ENCODE assay signal across 17 cellular contexts in the genomic region with DNA sequence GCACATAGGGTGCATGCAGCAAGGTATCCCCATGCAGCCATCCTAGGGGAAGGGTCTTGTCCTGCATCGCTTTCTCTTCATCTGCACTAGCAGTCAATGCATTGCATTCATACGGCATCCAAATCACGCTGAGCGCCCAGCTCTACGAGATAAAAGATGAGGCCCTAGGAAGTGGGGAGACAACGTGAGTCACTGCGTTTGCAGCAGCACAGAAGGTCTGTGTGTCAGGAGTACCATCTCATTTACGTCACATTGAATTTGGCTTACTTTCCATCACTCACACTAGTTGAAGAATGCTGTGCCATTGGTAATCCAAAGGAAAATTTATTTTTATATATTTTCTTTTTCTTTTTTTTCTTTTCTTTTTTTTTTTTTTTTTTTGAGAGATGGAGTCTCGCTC. TPM values are rescaled to one million over a fixed set of nuclear protein-coding genes. Genes with fewer than 3 reads are reported as not detected.
"Had no signal": no experiment of that assay in that cellular context is flagged by ENCODE, and none has a peak within 500 bp of the region (broad histone marks: within the 10 kb centered on the region; RNA-seq: fewer than 3 reads in every experiment).

No MANE protein-coding gene starts in this region.

- H3K9me3 ChIP-seq: esophagus muscularis mucosa, thyroid gland had no signal

- DNase-seq: activated B cell treated with CpG ODN at 0.5 μM for 24 hours; activated CD4-positive, alpha-beta T cell treated with anti-CD3 and anti-CD28 coated beads, Interleukin-2, amount 10 ng/mL, durations not matched to agents 7 days and 5 days; activated CD8-positive, alpha-beta memory T cell treated with anti-CD3 and anti-CD28 coated beads, Interleukin-2, amount 50 U/mL, for 48 hours; activated naive CD8-positive, alpha-beta T cell treated with anti-CD3 and anti-CD28 coated beads, Interleukin-2, amount 10 ng/mL, durations not matched to agents 7 days and 5 days; aorta; foreskin melanocyte; left ventricle myocardium superior; mesenchymal stem cell; natural killer cell; nucleus accumbens; stimulated activated CD4-positive, alpha-beta T cell treated with anti-CD3 and anti-CD28 coated beads, Interleukin-2, amount 100 ng/mL, for 48 hours; stimulated activated naive B cell treated with anti-CD40 and anti-IgM and Interleukin-4, amounts not matched to agents 10 μg/mL and 1 μg/mL and 100 μg/mL, for 72 hours; T-helper 17 cell; thyroid gland had no signal

- H3K27ac ChIP-seq: cardiac muscle cell, esophagus muscularis mucosa, thyroid gland had no signal

- H3K4me3 ChIP-seq: cardiac muscle cell, esophagus muscularis mucosa, thyroid gland had no signal

- ATAC-seq: left ventricle myocardium superior; natural killer cell; stimulated activated naive B cell treated with anti-CD40 and anti-IgM and Interleukin-4, amounts not matched to agents 10 μg/mL and 1 μg/mL and 100 μg/mL, for 72 hours; T-helper 17 cell had no signal

- H3K27me3 ChIP-seq: thyroid gland had no signal

- H3K36me3 ChIP-seq: cardiac muscle cell, esophagus muscularis mucosa, thyroid gland had no signal

RNA-seq across cellular contexts. Expression of a gene that starts 2.5 kb away (rescaled TPM):
- total RNA-seq: activated CD4-positive, alpha-beta T cell treated with anti-CD3 and anti-CD28 coated beads, Interleukin-2, amount 10 ng/mL, durations not matched to agents 7 days and 5 days; activated T-helper 1 cell treated with anti-CD3 and anti-CD28 coated beads, Interleukin-12 subunit alpha, Interleukin-12 subunit beta, Interleukin-2, Interleukin-4 antibody, amounts not matched to agents 30 ng/mL and 10 ng/mL and 1 ng/mL, durations not matched to agents 14 hours and 24 hours and 36 hours had no signal
